In the genomic region with DNA sequence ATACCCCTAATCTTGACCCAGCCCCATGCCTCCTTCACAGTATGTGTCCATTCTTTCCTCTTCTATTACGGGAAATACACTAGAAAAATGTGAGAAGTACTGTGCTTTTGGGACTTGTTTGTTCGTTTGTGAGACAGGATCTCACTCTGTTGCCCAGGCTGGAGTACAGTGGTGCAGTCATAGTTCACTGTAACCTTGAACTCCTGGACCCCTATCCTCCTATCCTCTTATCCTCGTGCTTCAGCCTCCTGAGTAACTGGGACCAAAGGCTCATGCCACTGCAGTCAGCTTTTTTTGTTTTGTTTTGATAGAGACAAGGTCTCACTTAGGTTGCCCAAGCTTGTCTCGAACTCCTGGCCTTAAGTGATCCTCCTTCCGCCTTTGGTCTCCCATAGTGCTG, we compare ENCODE assay signal across 12 cellular contexts. TPM values are rescaled to one million over a fixed set of nuclear protein-coding genes. Genes with fewer than 3 reads are reported as not detected.
"Had no signal": no experiment of that assay in that cellular context is flagged by ENCODE, and none has a peak within 500 bp of the region (broad histone marks: within the 10 kb centered on the region; RNA-seq: fewer than 3 reads in every experiment).

No MANE protein-coding gene starts in this region.

- H3K27ac ChIP-seq: GM23248 had no signal

- H3K4me3 ChIP-seq: GM23248, GM23338, HAP-1 had no signal

- H3K4me2 ChIP-seq: GM23338 had no signal

- H2AFZ ChIP-seq: GM23248, GM23338 had no signal

- H3K4me1 Mint-ChIP-seq: GM23338, H9 had no signal

- DNase-seq: GM23248, GOT3, H7, H9, HCEC 1CT, HFFc6 had no signal

- H3K9ac ChIP-seq: GM23248 had no signal

- H3K9me3 Mint-ChIP-seq: GM23338, H9, HFFc6 had no signal

- H3K4me3 Mint-ChIP-seq: GM23338, H9, HFFc6 had no signal

- FAIRE-seq: H1, H54 had no signal

- H3K36me3 ChIP-seq: HAP-1 had no signal

- H3K27ac Mint-ChIP-seq: GM23338, H9, HFFc6 had no signal

- H3K9me3 ChIP-seq: HAP-1 had no signal

- ATAC-seq: GM23338, HCT116 had no signal

RNA-seq across cellular contexts. Expression of gene GAS2L2, which starts 51.5 kb away (rescaled TPM):
- total RNA-seq: GM23248, GM23338, H9, HFFc6 had no signal
- polyA plus RNA-seq: GM23248 had no signal

RNA-seq across cellular contexts. Expression of gene C17orf50, which starts 59.2 kb away (rescaled TPM):
- total RNA-seq: GM23248, H1, H4, H7, H9, HFFc6 had no signal
- polyA plus RNA-seq: GM23248 had no signal
